In the genomic region with DNA sequence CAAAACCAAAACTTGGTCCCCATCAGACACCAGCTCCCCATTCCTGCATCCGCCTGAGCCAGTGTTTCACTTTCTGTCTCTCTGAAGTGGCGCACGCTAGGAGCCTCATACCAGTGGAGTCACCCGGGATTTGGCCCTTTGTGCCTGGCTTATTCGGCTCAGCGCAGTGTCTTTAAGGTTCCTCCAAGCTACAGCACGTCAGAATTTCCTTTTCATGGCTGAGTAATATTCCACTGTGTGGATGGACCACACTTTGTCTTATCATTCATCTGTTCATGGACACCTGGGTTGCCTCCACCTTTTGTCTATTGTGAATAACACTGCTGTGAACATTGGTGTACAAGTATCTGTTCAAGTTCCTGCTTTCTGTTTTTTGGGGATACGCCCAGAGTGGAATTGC, we compare ENCODE assay signal across 24 cellular contexts.
"Had no signal": no experiment of that assay in that cellular context is flagged by ENCODE, and none has a peak within 500 bp of the region (broad histone marks: within the 10 kb centered on the region; RNA-seq: fewer than 3 reads in every experiment).

No MANE protein-coding gene starts in this region.

- H3K27ac ChIP-seq: foreskin keratinocyte, neutrophil, pancreas, right lobe of liver, SK-N-MC, thoracic aorta, upper lobe of left lung, VCaP had no signal

- H3K9me3 Mint-ChIP-seq: activated naive CD4-positive, alpha-beta T cell treated with anti-CD3 and anti-CD28 coated beads, Interleukin-2, amount 50 U/mL, for 72 hours; naive thymus-derived CD8-positive, alpha-beta T cell had no signal

- H3K4me1 ChIP-seq: foreskin keratinocyte, pancreas, right lobe of liver had no signal

- H3K27me3 ChIP-seq: foreskin keratinocyte, neutrophil, pancreas, right lobe of liver, upper lobe of left lung had no signal

- ATAC-seq: activated naive CD4-positive, alpha-beta T cell treated with anti-CD3 and anti-CD28 coated beads, Interleukin-2, amount 50 U/mL, for 72 hours; activated T-cell treated with anti-CD3 and anti-CD28 coated beads, Interleukin-2, amount 50 U/mL, for 72 hours; foreskin keratinocyte; left ventricle myocardium superior; naive thymus-derived CD8-positive, alpha-beta T cell; pancreas; right lobe of liver; T-helper 17 cell had no signal

- H3K4me3 Mint-ChIP-seq: activated T-cell treated with anti-CD3 and anti-CD28 coated beads, Interleukin-2, amount 50 U/mL, for 72 hours; brain; mesothelial cell of epicardium; naive thymus-derived CD8-positive, alpha-beta T cell; T-helper 17 cell had no signal

- H3K9me3 ChIP-seq: neutrophil, pancreas, right lobe of liver, thoracic aorta, upper lobe of left lung had no signal

- H3K4me3 ChIP-seq: pancreas, right lobe of liver, SK-N-MC, thoracic aorta, upper lobe of left lung had no signal

- DNase-seq: activated CD4-positive, alpha-beta T cell treated with anti-CD3 and anti-CD28 coated beads for 1 hour; activated CD4-positive, alpha-beta T cell treated with anti-CD3 and anti-CD28 coated beads, Interleukin-2, amount 50 U/mL, for 4 hours; activated T-cell treated with anti-CD3 and anti-CD28 coated beads, Interleukin-2, amount 50 U/mL, for 72 hours; dermis blood vessel endothelial cell; effector CD8-positive, alpha-beta T cell; foreskin keratinocyte; hippocampal formation; left ventricle myocardium superior; mammary epithelial cell; stimulated activated CD4-positive, alpha-beta T cell treated with anti-CD3 and anti-CD28 coated beads, Interleukin-4, amount 100 ng/mL, for 1 hour; stimulated activated naive CD4-positive, alpha-beta T cell; SW 1271 had no signal

- H3K27me3 Mint-ChIP-seq: brain; naive thymus-derived CD8-positive, alpha-beta T cell; T-helper 17 cell had no signal

- H3K27ac Mint-ChIP-seq: activated T-cell treated with anti-CD3 and anti-CD28 coated beads, Interleukin-2, amount 50 U/mL, for 72 hours; mesothelial cell of epicardium; T-helper 17 cell had no signal
